14 cellular contexts compared by ENCODE assay signal in the genomic region with DNA sequence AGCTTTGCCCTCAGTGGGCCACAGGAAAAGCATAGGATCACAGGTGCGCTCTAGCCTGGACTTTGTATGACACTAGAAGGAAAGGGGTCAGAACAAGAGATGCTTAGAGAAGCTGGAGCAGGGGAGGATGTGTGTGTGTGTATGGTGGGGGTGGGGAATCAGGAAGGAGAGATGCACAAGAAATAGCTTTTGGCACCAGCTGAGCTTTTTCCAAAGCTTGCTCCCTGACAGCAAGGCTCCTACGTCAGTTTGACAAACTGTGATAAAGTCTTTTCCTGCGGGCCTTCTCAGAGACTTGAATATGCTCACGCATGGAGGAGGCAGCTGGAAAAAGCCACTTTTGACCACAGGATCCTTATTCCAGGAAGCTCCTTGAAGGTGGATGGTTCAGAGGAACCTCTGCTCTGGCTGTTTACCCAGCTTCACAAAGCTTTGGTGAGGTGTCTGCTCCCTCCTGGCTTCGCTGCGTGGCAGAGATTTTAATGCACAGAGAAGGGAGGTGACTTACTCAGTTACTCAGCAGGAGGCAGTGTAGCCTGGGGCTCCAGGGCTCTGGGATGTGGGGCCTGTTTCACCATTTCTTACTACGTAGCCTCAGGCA. TPM values are rescaled to one million over a fixed set of nuclear protein-coding genes. Genes with fewer than 3 reads are reported as not detected.
DNase-seq lines count a peak whose midpoint lies in the region; ATAC-seq and TF ChIP-seq lines count a peak whose summit lies in the region.
"Had no signal": no experiment of that assay in that cellular context is flagged by ENCODE, and none has a peak within 500 bp of the region (broad histone marks: within the 10 kb centered on the region; RNA-seq: fewer than 3 reads in every experiment).

No MANE protein-coding gene starts in this region.

- no peaks in the 10 kb centered on the region for H3K9me3 ChIP-seq in left ventricle myocardium inferior (replicated peaks)
- H3K9me3 ChIP-seq in mucosa of descending colon, result no peaks in the 10 kb centered on the region

- peak overlapping the region; percentile 98 for H3K27ac ChIP-seq in left ventricle myocardium inferior (replicated peaks)

- DNase-seq in left ventricle myocardium inferior, result no peak
- no peak for DNase-seq in left ventricle myocardium superior
- DNase-seq in neural crest cell (ENCODE audit: low read depth, low spot score), result no peak
- DNase-seq in erythroblast (lab: John Stamatoyannopoulos, UW), result no peak
- DNase-seq in mucosa of descending colon, result no peak
- no peak for DNase-seq in WTC11 (ENCODE audit: low spot score)
- DNase-seq: activated B cell treated with CpG ODN at 0.5 μM for 24 hours; NCI-H524 treated with DMSO at 0.1 percent for 48 hours; stimulated activated CD4-positive, alpha-beta T cell treated with anti-CD3 and anti-CD28 coated beads, Interleukin-2, amount 100 ng/mL, for 24 hours had no signal

- TF ChIP-seq CTCF in left ventricle myocardium inferior (IDR thresholded peaks at IDR 0.05; ENCODE audit: borderline replicate concordance) (no peak), neural crest cell (conservative IDR thresholded peaks at IDR 0.05) (no peak), mucosa of descending colon (IDR thresholded peaks at IDR 0.05) (no peak), WTC11 (IDR thresholded peaks at IDR 0.05) (no peak)

- H3K4me3 ChIP-seq in left ventricle myocardium inferior (peak overlapping the region; percentile 82), mucosa of descending colon (no peak overlapping the region)

- H3K4me1 ChIP-seq in left ventricle myocardium inferior, result peaks cover 97% of the 10 kb centered on the region
- peaks cover 75% of the 10 kb centered on the region for H3K4me1 ChIP-seq in mucosa of descending colon (ENCODE audit: low read depth)

- H3K9me3 Mint-ChIP-seq in neural crest cell (no peaks in the 10 kb centered on the region), WTC11 (no peaks in the 10 kb centered on the region)
- H3K9me3 Mint-ChIP-seq: activated B cell treated with CpG ODN at 0.5 μM for 24 hours had no signal

- TF ChIP-seq POLR2A in erythroblast (IDR thresholded peaks at IDR 0.05; ENCODE audit: low read length), result no peak

- intact Hi-C loops in left ventricle myocardium inferior (cut with micrococcal nuclease) (no loop called here), left ventricle myocardium superior (cut with micrococcal nuclease) (no loop called here), mucosa of descending colon (cut with DNase I, micrococcal nuclease) (no loop called here)

- peak overlapping the region; percentile 93 for H3K4me3 Mint-ChIP-seq in neural crest cell
- no peak overlapping the region for H3K4me3 Mint-ChIP-seq in WTC11
- H3K4me3 Mint-ChIP-seq: activated B cell treated with CpG ODN at 0.5 μM for 24 hours; activated naive CD8-positive, alpha-beta T cell; B cell had no signal

- H3K36me3 Mint-ChIP-seq in neural crest cell (ENCODE audit: low read depth) (no peaks in the 10 kb centered on the region), WTC11 (no peaks in the 10 kb centered on the region)
- H3K36me3 Mint-ChIP-seq: activated naive CD8-positive, alpha-beta T cell had no signal

- H3K4me1 Mint-ChIP-seq in neural crest cell (peaks cover 30% of the 10 kb centered on the region), WTC11 (peaks cover 42% of the 10 kb centered on the region)

- peaks cover 25% of the 10 kb centered on the region for H3K36me3 ChIP-seq in left ventricle myocardium inferior
- H3K36me3 ChIP-seq in mucosa of descending colon (ENCODE audit: low read depth), result no peaks in the 10 kb centered on the region

- peaks cover 24% of the 10 kb centered on the region for H3K27me3 ChIP-seq in left ventricle myocardium inferior (ENCODE audit: low read depth)

- H3K27ac Mint-ChIP-seq in neural crest cell (ENCODE audit: unreplicated experiment) (no peak overlapping the region), WTC11 (no peak overlapping the region)
- H3K27ac Mint-ChIP-seq: activated B cell treated with CpG ODN at 0.5 μM for 24 hours; activated naive CD8-positive, alpha-beta T cell; B cell had no signal

- H3K27me3 Mint-ChIP-seq in neural crest cell (ENCODE audit: low read depth) (peaks cover 23% of the 10 kb centered on the region), WTC11 (ENCODE audit: low read depth) (peaks cover 26% of the 10 kb centered on the region)

- ATAC-seq in left ventricle myocardium superior (no peak), esophagus mucosa (peak; percentile 16), GM19351 (IDR thresholded peaks at IDR 0.05; ENCODE audit: unreplicated experiment) (no peak), mucosa of descending colon (no peak), WTC11 (no peak)

- CTCF ChIA-PET in WTC11 (lab: Charles Lee), result interaction anchor here (0.9 to 20.7 kb wide), 6 partner anchors 19 to 92 kb away, joined by 3 to 728 read pairs (median 6); no protein-coding TSS in a partner anchor

- POLR2A ChIA-PET in WTC11 (lab: Charles Lee), result interaction anchor here (1.9 kb wide), 1 partner anchor 18 kb away, joined by 10 read pairs; no protein-coding TSS in a partner anchor

TF ChIP-seq in WTC11, 78 proteins besides CTCF, POLR2A, EP300 and RAD21:
- no peak for TF ChIP-seq FOXJ3 (CRISPR knock-in tag; IDR thresholded peaks at IDR 0.05; ENCODE audit: borderline replicate concordance)
- no peak for TF ChIP-seq IRF2 (CRISPR knock-in tag; IDR thresholded peaks at IDR 0.05; ENCODE audit: borderline replicate concordance, low read depth)
- no peak for TF ChIP-seq SOX15 (CRISPR knock-in tag; IDR thresholded peaks at IDR 0.05)
- no peak for TF ChIP-seq NFATC4 (CRISPR knock-in tag; IDR thresholded peaks at IDR 0.05)
- TF ChIP-seq SMAD4 (CRISPR knock-in tag; IDR thresholded peaks at IDR 0.05), result no peak
- no peak for TF ChIP-seq ZNF425 (CRISPR knock-in tag; conservative IDR thresholded peaks at IDR 0.05)
- no peak for TF ChIP-seq ATF6 (CRISPR knock-in tag; IDR thresholded peaks at IDR 0.05)
- no peak for TF ChIP-seq NR1H2 (CRISPR knock-in tag; IDR thresholded peaks at IDR 0.05)
TF ChIP-seq in WTC11: peak in this region for 0.

RNA-seq across cellular contexts. Expression of gene CDC42EP1, which starts 3.9 kb away (rescaled TPM):
- total RNA-seq in left ventricle myocardium inferior (17.7 TPM), left ventricle myocardium superior (14.6 TPM), esophagus mucosa (117 TPM), neural crest cell (22.6 and 26.1 TPM in 2 replicates), mucosa of descending colon (10 to 100 TPM; 31.5 to 52.0 (median 48.2) TPM), WTC11 (2021) (9.6 to 12.7 TPM (median 10.4 TPM) in 3 replicates)
- total RNA-seq: activated B cell treated with CpG ODN at 0.5 μM for 24 hours, B cell had no signal

RNA-seq across cellular contexts. Expression of gene LGALS2, which starts 15.7 kb away (rescaled TPM):
- total RNA-seq in left ventricle myocardium inferior (not detected), left ventricle myocardium superior (not detected), esophagus mucosa (not detected), neural crest cell (not detected in 2 replicates), mucosa of descending colon (10 to 100 TPM; 10.7 to 93.5 (median 23.1) TPM), WTC11 (2021) (0.33 TPM in 1 of 3 replicates, not detected in the others)
- total RNA-seq: activated B cell treated with CpG ODN at 0.5 μM for 24 hours, B cell, H4 had no signal

RNA-seq across cellular contexts. Expression of gene GGA1, which starts 44.4 kb away (rescaled TPM):
- 27.5 TPM for total RNA-seq in left ventricle myocardium inferior
- total RNA-seq in left ventricle myocardium superior, result 28.5 TPM
- total RNA-seq in esophagus mucosa, result 28.4 TPM
- 85.1 and 88.6 TPM in 2 replicates for total RNA-seq in neural crest cell
- 10 to 100 TPM; 70.4 to 79.0 (median 74.3) TPM for total RNA-seq in mucosa of descending colon
- total RNA-seq in WTC11 (2021), result 59.5 to 66.3 TPM (median 61.6 TPM) in 3 replicates

RNA-seq across cellular contexts. Expression of gene CARD10, which starts 45.0 kb away (rescaled TPM):
- total RNA-seq in left ventricle myocardium inferior (9.0 TPM), left ventricle myocardium superior (10.0 TPM), esophagus mucosa (10.5 TPM), neural crest cell (7.0 and 7.3 TPM in 2 replicates), mucosa of descending colon (10 to 100 TPM; 43.3 to 74.1 (median 60.5) TPM), WTC11 (2021) (14.6 to 17.5 TPM (median 16.0 TPM) in 3 replicates)
- total RNA-seq: activated B cell treated with CpG ODN at 0.5 μM for 24 hours, B cell had no signal
